7 cellular contexts compared by ENCODE assay signal in the genomic region with DNA sequence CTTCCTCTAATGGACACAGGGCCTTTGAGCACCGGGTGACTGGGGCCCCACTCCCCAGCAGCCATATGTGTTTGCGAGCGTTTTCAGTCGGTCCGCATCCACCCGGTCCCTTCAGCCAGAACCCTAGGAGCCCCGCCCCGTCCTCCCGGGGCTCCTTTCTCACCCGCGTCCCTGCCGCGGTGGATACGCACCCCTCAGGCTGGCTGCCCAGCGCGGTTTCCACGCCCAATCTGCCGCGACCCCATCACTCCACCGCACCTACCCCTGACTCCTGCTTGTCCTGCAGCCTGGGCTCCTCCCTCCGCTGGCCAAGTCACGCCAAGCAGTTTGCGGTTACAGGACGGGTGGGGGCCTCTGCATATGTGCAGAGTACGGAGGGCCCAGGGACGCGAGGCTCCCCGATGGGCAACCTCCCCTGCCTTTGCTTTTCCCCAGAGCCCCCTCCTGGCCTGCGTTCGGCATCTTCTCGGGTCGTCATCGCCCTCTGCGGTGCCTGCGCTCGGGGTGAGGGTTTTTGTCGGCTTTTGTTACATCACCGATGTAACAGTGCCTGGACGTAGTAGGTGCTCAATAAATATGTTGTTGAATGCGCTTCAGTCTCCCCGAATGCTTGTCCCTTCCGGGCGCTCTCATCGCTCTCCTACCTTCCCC.
DNase-seq lines count a peak whose midpoint lies in the region; ATAC-seq lines count a peak whose summit lies in the region.

No MANE protein-coding gene starts in this region.

- H3K9me3 ChIP-seq in iPS-18c (ENCODE audit: control insufficient read depth, insufficient read depth, low read length) = no peaks in the 10 kb centered on the region

- peak; percentile 31 to 78 for DNase-seq in Kasumi-1 (lab: John Stamatoyannopoulos, UW)
- peak in 1 of 2 donors; percentile 62 for DNase-seq in stimulated activated effector memory CD8-positive, alpha-beta T cell treated with anti-CD3 and anti-CD28 coated beads, Interleukin-12 subunit alpha, Interleukin-12 subunit beta, amount 100 ng/mL, for 72 hours (ENCODE audit: low spot score in 2 of 2)
- DNase-seq in MV-4-11 (lab: John Stamatoyannopoulos, UW) = no peak

- H3K27ac ChIP-seq in angular gyrus (ENCODE audit: low read depth, low read length) = peak overlapping the region; percentile 89

- peak overlapping the region; percentile 83 for H3K4me3 Mint-ChIP-seq in stimulated activated effector memory CD8-positive, alpha-beta T cell treated with anti-CD3 and anti-CD28 coated beads, Interleukin-12 subunit alpha, Interleukin-12 subunit beta, amount 100 ng/mL, for 72 hours

- no peaks in the 10 kb centered on the region for H3K9me3 Mint-ChIP-seq in stimulated activated effector memory CD8-positive, alpha-beta T cell treated with anti-CD3 and anti-CD28 coated beads, Interleukin-12 subunit alpha, Interleukin-12 subunit beta, amount 100 ng/mL, for 72 hours

- peak; percentile 5 for ATAC-seq in GM19397 (IDR thresholded peaks at IDR 0.05; ENCODE audit: unreplicated experiment)
- peak; percentile 1 for ATAC-seq in stimulated activated effector memory CD8-positive, alpha-beta T cell treated with anti-CD3 and anti-CD28 coated beads, Interleukin-12 subunit alpha, Interleukin-12 subunit beta, amount 100 ng/mL, for 72 hours
- no peak for ATAC-seq in HG03469 (IDR thresholded peaks at IDR 0.05; ENCODE audit: unreplicated experiment)

- H3K4me3 ChIP-seq in iPS-18c (ENCODE audit: insufficient read depth, low read depth, low read length) = peak overlapping the region; percentile 55

- peak overlapping the region; percentile 93 for H3K27ac Mint-ChIP-seq in stimulated activated effector memory CD8-positive, alpha-beta T cell treated with anti-CD3 and anti-CD28 coated beads, Interleukin-12 subunit alpha, Interleukin-12 subunit beta, amount 100 ng/mL, for 72 hours

- peaks cover 55% of the 10 kb centered on the region for H3K36me3 Mint-ChIP-seq in stimulated activated effector memory CD8-positive, alpha-beta T cell treated with anti-CD3 and anti-CD28 coated beads, Interleukin-12 subunit alpha, Interleukin-12 subunit beta, amount 100 ng/mL, for 72 hours

- peaks cover 64% of the 10 kb centered on the region for H3K4me1 Mint-ChIP-seq in stimulated activated effector memory CD8-positive, alpha-beta T cell treated with anti-CD3 and anti-CD28 coated beads, Interleukin-12 subunit alpha, Interleukin-12 subunit beta, amount 100 ng/mL, for 72 hours
